ENCODE assay signal across 17 cellular contexts in the genomic region with DNA sequence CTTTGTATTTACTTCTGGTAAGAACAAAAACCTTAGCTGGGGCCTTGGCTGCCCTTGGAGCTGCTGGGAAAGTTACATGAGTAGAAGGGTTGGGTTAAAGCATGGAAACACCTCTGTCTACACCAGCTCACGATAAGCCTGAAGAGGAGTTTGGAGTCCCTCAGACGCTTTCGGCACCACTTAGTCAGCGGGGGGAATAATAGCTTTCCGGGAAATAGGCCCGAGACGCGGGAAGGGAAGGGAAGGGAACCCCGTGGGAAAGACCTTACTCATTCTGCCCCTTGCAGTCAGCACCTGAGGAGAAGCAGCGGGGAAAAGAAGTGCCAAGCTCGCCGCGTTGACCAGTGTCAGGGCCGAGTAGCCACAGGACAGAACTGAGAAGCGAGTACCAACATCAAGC.
A peak's percentile ranks its signal among the peaks of the same experiment; 100 is the strongest.
DNase-seq lines count a peak whose midpoint lies in the region; ATAC-seq and TF ChIP-seq lines count a peak whose summit lies in the region.
"Had no signal": no experiment of that assay in that cellular context is flagged by ENCODE, and none has a peak within 500 bp of the region (broad histone marks: within the 10 kb centered on the region; RNA-seq: fewer than 3 reads in every experiment).

No MANE protein-coding gene starts in this region.

- H3K9ac ChIP-seq in endodermal cell (ENCODE audit: extremely low read depth, low read length, poor library complexity, severe bottlenecking) (no peak overlapping the region), neuronal stem cell (ENCODE audit: low read depth, low read length, poor library complexity) (no peak overlapping the region)
- H3K9ac ChIP-seq: GM23248 had no signal

- no peak overlapping the region for H3K14ac ChIP-seq in neuronal stem cell (ENCODE audit: low read length)

- peak; percentile 51 for DNase-seq in activated effector memory CD4-positive, alpha-beta T cell treated with anti-CD3 and anti-CD28 coated beads, Interleukin-2, amount 50 U/mL, for 16 hours
- DNase-seq in activated effector memory CD4-positive, alpha-beta T cell treated with Interleukin-2 at 50 U/mL for 16 hours, result no peak
- peak; percentile 39 for DNase-seq in endodermal cell
- DNase-seq in neuronal stem cell (ENCODE audit: low spot score), result no peak
- peak; percentile 14 to 16 for DNase-seq in upper lobe of left lung
- DNase-seq in NCI-H226, result no peak
- DNase-seq in iPS-NIHi11 (ENCODE audit: low spot score), result no peak
- DNase-seq in thyroid gland, result no peak
- DNase-seq: C1 segment of cervical spinal cord; Calu3; CD4-positive, alpha-beta T cell; DMS79; GM23248 had no signal

- H2BK120ac ChIP-seq in neuronal stem cell (ENCODE audit: low read depth, low read length), result no peak overlapping the region

- H3K36me3 Mint-ChIP-seq in endodermal cell (ENCODE audit: low read depth), result no peaks in the 10 kb centered on the region

- TF ChIP-seq POLR2A in upper lobe of left lung (IDR thresholded peaks at IDR 0.05) (no peak), thyroid gland (IDR thresholded peaks at IDR 0.05) (no peak)

- H3K4me3 ChIP-seq in endodermal cell (ENCODE audit: low read length) (no peak overlapping the region), neuronal stem cell (ENCODE audit: low read length in 2 of 2) (no peak overlapping the region), upper lobe of left lung (no peak overlapping the region), thyroid gland (replicated peaks in 1 of 3) (no peak overlapping the region)
- H3K4me3 ChIP-seq: GM12878, GM23248 had no signal

- H3K4me1 ChIP-seq in endodermal cell (ENCODE audit: control insufficient read depth, insufficient read depth, low read length) (no peaks in the 10 kb centered on the region), neuronal stem cell (ENCODE audit: control insufficient read depth in 2 of 2, insufficient read depth in 1 of 2, low read depth in 1 of 2, low read length in 2 of 2) (peaks cover 0 to 2% of the 10 kb centered on the region in 2 donors), upper lobe of left lung (no peaks in the 10 kb centered on the region), thyroid gland (no peaks in the 10 kb centered on the region)

- no peak for ATAC-seq in upper lobe of left lung (ENCODE audit: low FRiP score in 2 of 2)
- ATAC-seq: GM12878, HCT116 had no signal

- H3K27ac Mint-ChIP-seq in endodermal cell, result no peak overlapping the region
- H3K27ac Mint-ChIP-seq: B cell; CD4-positive, alpha-beta T cell had no signal

- no peaks in the 10 kb centered on the region for H3K36me3 ChIP-seq in endodermal cell (ENCODE audit: control insufficient read depth, insufficient read depth, low read length)
- H3K36me3 ChIP-seq in neuronal stem cell (replicated peaks in 1 of 2; ENCODE audit: control insufficient read depth in 2 of 2, insufficient read depth in 2 of 2, low read length in 2 of 2), result no peaks in the 10 kb centered on the region
- no peaks in the 10 kb centered on the region for H3K36me3 ChIP-seq in upper lobe of left lung
- no peaks in the 10 kb centered on the region for H3K36me3 ChIP-seq in thyroid gland

- peaks cover 2% of the 10 kb centered on the region for H3K4me1 Mint-ChIP-seq in endodermal cell

- peak overlapping the region; percentile 43 for H4K8ac ChIP-seq in neuronal stem cell (ENCODE audit: low read depth, low read length)

- no peak overlapping the region for H3K23ac ChIP-seq in neuronal stem cell (ENCODE audit: low read depth, low read length, poor library complexity)

- no peak overlapping the region for H2BK12ac ChIP-seq in neuronal stem cell (ENCODE audit: low read length)

- no peak overlapping the region for H3K4ac ChIP-seq in neuronal stem cell (ENCODE audit: low read length)

- H4K91ac ChIP-seq in neuronal stem cell (ENCODE audit: low read depth, low read length, poor library complexity), result no peak overlapping the region

- H3K27me3 ChIP-seq in endodermal cell (ENCODE audit: control insufficient read depth, insufficient read depth, low read length, poor library complexity, severe bottlenecking), result no peaks in the 10 kb centered on the region
- H3K27me3 ChIP-seq in neuronal stem cell (ENCODE audit: control insufficient read depth in 3 of 3, insufficient read depth in 3 of 3, low read depth in 1 of 3, low read length in 3 of 3), result peaks cover 0 to 3% (median 0%) of the 10 kb centered on the region in 3 experiments
- H3K27me3 ChIP-seq in upper lobe of left lung, result no peaks in the 10 kb centered on the region
- no peaks in the 10 kb centered on the region for H3K27me3 ChIP-seq in thyroid gland

- 92 to 96% methylated on average over 9 to 15 of the region's 15 CpGs for WGBS in endodermal cell (ENCODE audit: insufficient coverage in 1 of 2, insufficient read length in 1 of 2), 2 experiments
- WGBS in neuronal stem cell (ENCODE audit: extremely low coverage in 2 of 2, insufficient read length in 2 of 2, insufficient replicate concordance in 1 of 2), 2 donors, result no CpG with 5 or more reads among the region's 15 CpGs
- WGBS in upper lobe of left lung, 2 donors, result 84 to 90% methylated on average over 15 of the region's 15 CpGs
- 86 to 89% methylated on average over 15 of the region's 15 CpGs for WGBS in thyroid gland, 2 donors

- H3K18ac ChIP-seq in neuronal stem cell (ENCODE audit: low read length), result no peak overlapping the region

- H2AK5ac ChIP-seq in neuronal stem cell (ENCODE audit: low read depth, low read length), result no peak overlapping the region

- no peak overlapping the region for H3K27ac ChIP-seq in endodermal cell (ENCODE audit: low read depth, low read length)
- H3K27ac ChIP-seq in neuronal stem cell (replicated peaks; ENCODE audit: low read length), result no peak overlapping the region
- no peak overlapping the region for H3K27ac ChIP-seq in upper lobe of left lung
- H3K27ac ChIP-seq in thyroid gland, result no peak overlapping the region
- H3K27ac ChIP-seq: GM23248, HL-60 had no signal

- H3K9me3 Mint-ChIP-seq in endodermal cell, result no peaks in the 10 kb centered on the region
- H3K9me3 Mint-ChIP-seq: CD4-positive, alpha-beta T cell had no signal

- no peak overlapping the region for H2BK15ac ChIP-seq in neuronal stem cell (ENCODE audit: low read length)

- intact Hi-C loops in thyroid gland (cut with DNase I), result no loop called here

- H3K4me3 Mint-ChIP-seq in endodermal cell, result no peak overlapping the region
- H3K4me3 Mint-ChIP-seq: B cell; CD4-positive, alpha-beta T cell had no signal

- TF ChIP-seq CTCF in endodermal cell (conservative IDR thresholded peaks at IDR 0.05) (no peak), upper lobe of left lung (IDR thresholded peaks at IDR 0.05) (no peak), thyroid gland (IDR thresholded peaks at IDR 0.05) (no peak)

- H2BK5ac ChIP-seq in neuronal stem cell (ENCODE audit: low read length), result no peak overlapping the region

- TF ChIP-seq EP300 in upper lobe of left lung (IDR thresholded peaks at IDR 0.05), result no peak

- peaks cover 1% of the 10 kb centered on the region for H3K27me3 Mint-ChIP-seq in endodermal cell (ENCODE audit: insufficient read depth)
- H3K27me3 Mint-ChIP-seq: CD4-positive, alpha-beta T cell had no signal

- H3K4me2 ChIP-seq in neuronal stem cell (ENCODE audit: insufficient read depth, low read length, poor library complexity, severe bottlenecking), result no peak overlapping the region

- no peak overlapping the region for H2AFZ ChIP-seq in neuronal stem cell (ENCODE audit: low read length)
- H2AFZ ChIP-seq: GM23248 had no signal

- peaks cover 2% of the 10 kb centered on the region for H3K79me1 ChIP-seq in neuronal stem cell (ENCODE audit: low read depth, low read length)

- H3K9me3 ChIP-seq in endodermal cell (ENCODE audit: control insufficient read depth, low read length) (no peaks in the 10 kb centered on the region), neuronal stem cell (replicated peaks in 1 of 2; ENCODE audit: control insufficient read depth in 2 of 2, insufficient read depth in 1 of 2, low read depth in 1 of 2, low read length in 2 of 2) (peaks cover 0 to 5% of the 10 kb centered on the region in 2 donors), upper lobe of left lung (no peaks in the 10 kb centered on the region), thyroid gland (no peaks in the 10 kb centered on the region)

Comparison
In these comparisons a context has a peak if more than half of its experiments do, and no peak if none do; other contexts are left out.
1. DNase-seq: peak in activated effector memory CD4-positive, alpha-beta T cell treated with anti-CD3 and anti-CD28 coated beads, Interleukin-2, amount 50 U/mL, for 16 hours (single experiment), endodermal cell (single experiment) and upper lobe of left lung (2 of 2); none in activated effector memory CD4-positive, alpha-beta T cell treated with Interleukin-2 at 50 U/mL for 16 hours (single experiment), neuronal stem cell (single experiment), NCI-H226 (single experiment), iPS-NIHi11 (single experiment) and thyroid gland (0 of 2).